ENCODE assay signal across 12 cellular contexts in the genomic region with DNA sequence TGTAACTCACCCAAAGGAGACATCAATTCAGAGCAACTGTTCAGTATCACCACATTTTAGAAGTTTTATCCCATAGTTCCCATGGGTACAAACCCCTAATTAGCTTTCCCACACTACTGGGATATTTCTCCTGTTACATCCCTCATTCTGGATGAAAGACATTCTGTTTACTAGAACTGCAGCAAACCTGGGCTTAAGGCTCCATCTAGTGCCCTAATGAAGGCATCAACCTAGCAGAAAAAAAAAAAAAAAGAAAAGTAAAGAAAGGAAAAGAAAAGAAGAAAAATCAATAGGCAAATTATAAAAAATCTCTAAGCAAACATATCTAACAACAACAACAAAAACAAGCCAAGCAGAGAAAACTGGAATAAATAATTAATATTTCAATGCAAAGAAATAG.
DNase-seq lines count a peak whose midpoint lies in the region; ATAC-seq, FAIRE-seq and TF ChIP-seq lines count a peak whose summit lies in the region.
"Had no signal": no experiment of that assay in that cellular context is flagged by ENCODE, and none has a peak within 500 bp of the region (broad histone marks: within the 10 kb centered on the region; RNA-seq: fewer than 3 reads in every experiment).

No MANE protein-coding gene starts in this region.

- H3K36me3 ChIP-seq in kidney epithelial cell (ENCODE audit: control insufficient read depth, insufficient read depth, low read length) = no peaks in the 10 kb centered on the region

- no peak overlapping the region for H3K27ac Mint-ChIP-seq in activated CD8-positive, alpha-beta memory T cell treated with anti-CD3 and anti-CD28 coated beads, Interleukin-2, amount 10 ng/mL, durations not matched to agents 7 days and 5 days
- H3K27ac Mint-ChIP-seq: naive B cell had no signal

- peak; percentile 46 for FAIRE-seq in TTC549 (lab: Jason Lieb, UNC)

- DNase-seq in Ammon's horn (ENCODE audit: low spot score) = peak; percentile 47
- DNase-seq in HT1080 (ENCODE audit: low read depth) = peak; percentile 24
- DNase-seq in kidney epithelial cell (ENCODE audit: low read depth) = no peak
- DNase-seq in NCI-H187 (lab: John Stamatoyannopoulos, UW) = no peak
- no peak for DNase-seq in activated CD8-positive, alpha-beta memory T cell treated with anti-CD3 and anti-CD28 coated beads, Interleukin-2, amount 10 ng/mL, durations not matched to agents 7 days and 5 days
- DNase-seq: GDM1, GOT3, KG1, naive B cell had no signal

- H3K27me3 ChIP-seq in kidney epithelial cell (ENCODE audit: control insufficient read depth, insufficient read depth, low read length) = no peaks in the 10 kb centered on the region

- CTCF ChIA-PET in activated CD8-positive, alpha-beta memory T cell treated with anti-CD3 and anti-CD28 coated beads, Interleukin-2, amount 10 ng/mL, durations not matched to agents 7 days and 5 days (lab: Charles Lee) = no interaction called here

- H3K9me3 Mint-ChIP-seq in activated CD8-positive, alpha-beta memory T cell treated with anti-CD3 and anti-CD28 coated beads, Interleukin-2, amount 10 ng/mL, durations not matched to agents 7 days and 5 days (ENCODE audit: low read depth) = no peaks in the 10 kb centered on the region

- peak; percentile 25 for TF ChIP-seq CTCF in kidney epithelial cell (IDR thresholded peaks at IDR 0.05; ENCODE audit: insufficient read depth, low read length, poor library complexity, severe bottlenecking)

- ATAC-seq in GM18517 (IDR thresholded peaks at IDR 0.05; ENCODE audit: unreplicated experiment) = no peak
- no peak for ATAC-seq in activated CD8-positive, alpha-beta memory T cell treated with anti-CD3 and anti-CD28 coated beads, Interleukin-2, amount 10 ng/mL, durations not matched to agents 7 days and 5 days
- ATAC-seq in HG03039 (IDR thresholded peaks at IDR 0.05; ENCODE audit: unreplicated experiment) = no peak

- H3K4me3 ChIP-seq in kidney epithelial cell (ENCODE audit: low read depth, low read length) = no peak overlapping the region

- no peaks in the 10 kb centered on the region for H3K27me3 Mint-ChIP-seq in activated CD8-positive, alpha-beta memory T cell treated with anti-CD3 and anti-CD28 coated beads, Interleukin-2, amount 10 ng/mL, durations not matched to agents 7 days and 5 days
- H3K27me3 Mint-ChIP-seq: naive B cell had no signal

- no peaks in the 10 kb centered on the region for H3K4me1 Mint-ChIP-seq in activated CD8-positive, alpha-beta memory T cell treated with anti-CD3 and anti-CD28 coated beads, Interleukin-2, amount 10 ng/mL, durations not matched to agents 7 days and 5 days
- H3K4me1 Mint-ChIP-seq: naive B cell had no signal

- H3K36me3 Mint-ChIP-seq in activated CD8-positive, alpha-beta memory T cell treated with anti-CD3 and anti-CD28 coated beads, Interleukin-2, amount 10 ng/mL, durations not matched to agents 7 days and 5 days = no peaks in the 10 kb centered on the region
- H3K36me3 Mint-ChIP-seq: naive B cell had no signal

- no peak overlapping the region for H3K4me3 Mint-ChIP-seq in activated CD8-positive, alpha-beta memory T cell treated with anti-CD3 and anti-CD28 coated beads, Interleukin-2, amount 10 ng/mL, durations not matched to agents 7 days and 5 days
- H3K4me3 Mint-ChIP-seq: naive B cell had no signal

Comparison
In these comparisons a context has a peak if more than half of its experiments do, and no peak if none do; other contexts are left out.
1. DNase-seq: peak in Ammon's horn (single experiment) and HT1080 (single experiment); none in kidney epithelial cell (single experiment), NCI-H187 (0 of 2) and activated CD8-positive, alpha-beta memory T cell treated with anti-CD3 and anti-CD28 coated beads, Interleukin-2, amount 10 ng/mL, durations not matched to agents 7 days and 5 days (single experiment).